Comparison of ENCODE assay signal across 25 cellular contexts in genomic region chr16:67474551-67474950, GRCh38. TPM values are rescaled to one million over a fixed set of nuclear protein-coding genes. Genes with fewer than 3 reads are reported as not detected.
"Had no signal": no experiment of that assay in that cellular context is flagged by ENCODE, and none has a peak within 500 bp of the region (broad histone marks: within the 10 kb centered on the region; RNA-seq: fewer than 3 reads in every experiment).

No MANE protein-coding gene starts in this region.

- H3K27me3 ChIP-seq: breast epithelium, Peyer's patch, SJCRH30 had no signal

- H3K4me2 ChIP-seq: SK-N-SH had no signal

- H3K27ac Mint-ChIP-seq: activated CD8-positive, alpha-beta memory T cell treated with anti-CD3 and anti-CD28 coated beads, Interleukin-2, amount 10 ng/mL, durations not matched to agents 7 days and 5 days; activated naive CD8-positive, alpha-beta T cell treated with anti-CD3 and anti-CD28 coated beads, Interleukin-2, amount 10 ng/mL, durations not matched to agents 7 days and 5 days; activated T-cell treated with anti-CD3 and anti-CD28 coated beads, Interleukin-2, amount 50 U/mL, for 24 hours; activated T-helper 1 cell treated with anti-CD3 and anti-CD28 coated beads, Interleukin-12 subunit alpha, Interleukin-12 subunit beta, Interleukin-2, Interleukin-4 antibody, amounts not matched to agents 30 ng/mL and 10 ng/mL and 1 ng/mL, durations not matched to agents 14 hours and 24 hours and 36 hours had no signal

- ATAC-seq: activated CD4-positive, CD25-positive, alpha-beta regulatory T cell treated with anti-CD3 and anti-CD28 coated beads, Interleukin-2, amount 50 U/mL, for 24 hours; activated CD8-positive, alpha-beta memory T cell treated with anti-CD3 and anti-CD28 coated beads, Interleukin-2, amount 10 ng/mL, durations not matched to agents 7 days and 5 days had no signal

- H3K9me2 ChIP-seq: SK-N-SH had no signal

- H3K36me3 Mint-ChIP-seq: activated naive CD8-positive, alpha-beta T cell treated with anti-CD3 and anti-CD28 coated beads, Interleukin-2, amount 10 ng/mL, durations not matched to agents 7 days and 5 days had no signal

- H3K36me3 ChIP-seq: breast epithelium, SJCRH30 had no signal

- H3K4me3 Mint-ChIP-seq: activated CD8-positive, alpha-beta memory T cell treated with anti-CD3 and anti-CD28 coated beads, Interleukin-2, amount 10 ng/mL, durations not matched to agents 7 days and 5 days; activated naive CD8-positive, alpha-beta T cell treated with anti-CD3 and anti-CD28 coated beads, Interleukin-2, amount 10 ng/mL, durations not matched to agents 7 days and 5 days; activated T-cell treated with anti-CD3 and anti-CD28 coated beads, Interleukin-2, amount 50 U/mL, for 24 hours; activated T-helper 1 cell treated with anti-CD3 and anti-CD28 coated beads, Interleukin-12 subunit alpha, Interleukin-12 subunit beta, Interleukin-2, Interleukin-4 antibody, amounts not matched to agents 30 ng/mL and 10 ng/mL and 1 ng/mL, durations not matched to agents 14 hours and 24 hours and 36 hours had no signal

- H3K27me3 Mint-ChIP-seq: activated CD8-positive, alpha-beta memory T cell treated with anti-CD3 and anti-CD28 coated beads, Interleukin-2, amount 10 ng/mL, durations not matched to agents 7 days and 5 days; activated naive CD8-positive, alpha-beta T cell treated with anti-CD3 and anti-CD28 coated beads, Interleukin-2, amount 10 ng/mL, durations not matched to agents 7 days and 5 days; activated T-cell treated with anti-CD3 and anti-CD28 coated beads, Interleukin-2, amount 50 U/mL, for 24 hours had no signal

- DNase-seq: activated CD4-positive, alpha-beta T cell treated with anti-CD3 and anti-CD28 coated beads for 4 hours; activated CD8-positive, alpha-beta memory T cell treated with anti-CD3 and anti-CD28 coated beads, Interleukin-2, amount 10 ng/mL, durations not matched to agents 7 days and 5 days; activated effector memory CD4-positive, alpha-beta T cell treated with anti-CD3 and anti-CD28 coated beads, Interleukin-2, amount 50 U/mL, for 16 hours; activated naive CD4-positive, alpha-beta T cell treated with Interleukin-2 at 50 U/mL for 16 hours; activated naive CD8-positive, alpha-beta T cell treated with anti-CD3 and anti-CD28 coated beads, Interleukin-2, amount 10 ng/mL, durations not matched to agents 7 days and 5 days; activated T-cell treated with anti-CD3 and anti-CD28 coated beads, Interleukin-2, amount 50 U/mL, for 24 hours; aorta; central memory CD4-positive, alpha-beta T cell; Kasumi-1; NCI-H1105 treated with DMSO at 0.1 percent for 48 hours; NCI-H1436 treated with DMSO at 0.1 percent for 48 hours; NCI-H187; NCI-H2081; NCI-H69; NK-92 treated with Interleukin-12 subunit alpha and Interleukin-12 subunit beta, amount 100 ng/mL, for 24 hours; Peyer's patch; Right ventricle myocardium superior; SJCRH30; SK-N-SH; SW 1271 had no signal

- H3K9me3 ChIP-seq: breast epithelium, Peyer's patch, SJCRH30, SK-N-SH had no signal

- H3K4me3 ChIP-seq: breast epithelium, Peyer's patch, SJCRH30 had no signal

- H3K9ac ChIP-seq: SK-N-SH had no signal

- H3K27ac ChIP-seq: breast epithelium, Peyer's patch, RWPE1, SJCRH30 had no signal

- H3K9me3 Mint-ChIP-seq: activated naive CD8-positive, alpha-beta T cell treated with anti-CD3 and anti-CD28 coated beads, Interleukin-2, amount 10 ng/mL, durations not matched to agents 7 days and 5 days; activated T-cell treated with anti-CD3 and anti-CD28 coated beads, Interleukin-2, amount 50 U/mL, for 24 hours; activated T-helper 1 cell treated with anti-CD3 and anti-CD28 coated beads, Interleukin-12 subunit alpha, Interleukin-12 subunit beta, Interleukin-2, Interleukin-4 antibody, amounts not matched to agents 30 ng/mL and 10 ng/mL and 1 ng/mL, durations not matched to agents 14 hours and 24 hours and 36 hours had no signal

RNA-seq across cellular contexts. Expression of gene AGRP, which starts 8.8 kb away (rescaled TPM):
- total RNA-seq: activated CD8-positive, alpha-beta memory T cell treated with anti-CD3 and anti-CD28 coated beads, Interleukin-2, amount 10 ng/mL, durations not matched to agents 7 days and 5 days; activated naive CD8-positive, alpha-beta T cell treated with anti-CD3 and anti-CD28 coated beads, Interleukin-2, amount 10 ng/mL, durations not matched to agents 7 days and 5 days; activated T-helper 1 cell treated with anti-CD3 and anti-CD28 coated beads, Interleukin-12 subunit alpha, Interleukin-12 subunit beta, Interleukin-2, Interleukin-4 antibody, amounts not matched to agents 30 ng/mL and 10 ng/mL and 1 ng/mL, durations not matched to agents 14 hours and 24 hours and 36 hours; aorta; breast epithelium; Peyer's patch; Right ventricle myocardium superior; SJCRH30; T-helper 1 cell treated with Interleukin-12 subunit alpha and Interleukin-12 subunit beta and Interleukin-4 antibody, amounts not matched to agents 30 ng/mL and 1 ng/mL, for 36 hours had no signal
- polyA plus RNA-seq: SK-N-SH had no signal

RNA-seq across cellular contexts. Expression of gene HSD11B2, which starts 43.6 kb away (rescaled TPM):
- total RNA-seq: activated naive CD8-positive, alpha-beta T cell treated with anti-CD3 and anti-CD28 coated beads, Interleukin-2, amount 10 ng/mL, durations not matched to agents 7 days and 5 days; T-helper 1 cell treated with Interleukin-12 subunit alpha and Interleukin-12 subunit beta and Interleukin-4 antibody, amounts not matched to agents 30 ng/mL and 1 ng/mL, for 36 hours had no signal

RNA-seq across cellular contexts. Expression of gene ZDHHC1, which starts 58.3 kb away (rescaled TPM):
- total RNA-seq: SJCRH30 had no signal
